8 cellular contexts compared by ENCODE assay signal in the genomic region with DNA sequence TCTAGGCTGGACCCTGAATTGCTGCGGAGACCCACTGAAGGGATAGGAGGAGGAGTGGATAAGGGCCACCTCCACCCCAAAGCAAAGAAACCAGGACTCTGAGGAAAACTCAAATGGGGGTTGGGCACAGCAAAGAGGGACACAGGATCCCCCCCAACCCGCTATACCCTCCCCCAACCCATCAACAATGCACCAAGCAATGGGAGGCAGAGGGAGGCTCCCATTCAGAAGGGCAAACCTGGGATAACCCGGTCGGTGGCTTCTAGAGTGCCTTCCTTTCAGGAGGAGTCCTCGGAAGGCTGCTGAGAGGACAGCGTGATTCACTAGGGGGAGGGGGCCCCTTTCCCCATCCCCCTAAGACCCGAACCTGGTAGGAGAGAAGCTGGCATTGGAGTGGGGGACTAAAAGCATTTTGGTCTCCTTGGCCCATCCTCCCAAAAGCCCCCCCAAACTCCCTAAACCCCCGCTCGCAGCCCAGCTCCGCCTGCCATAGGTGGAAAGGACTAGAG. TPM values are rescaled to one million over a fixed set of nuclear protein-coding genes. Genes with fewer than 3 reads are reported as not detected.
DNase-seq lines count a peak whose midpoint lies in the region; ATAC-seq and TF ChIP-seq lines count a peak whose summit lies in the region.

No MANE protein-coding gene starts in this region.

- H3K27me3 ChIP-seq in right atrium auricular region (no peaks in the 10 kb centered on the region), spleen (replicated peaks in 1 of 7) (no peaks in the 10 kb centered on the region)

- peak overlapping the region; percentile 100 for H3K27ac ChIP-seq in right atrium auricular region
- peak overlapping the region; percentile 99 to 100 (median 100) for H3K27ac ChIP-seq in spleen

- DNase-seq in DMS 273 (lab: John Stamatoyannopoulos, UW; ENCODE audit: unreplicated experiment): peak; percentile 58
- no peak for DNase-seq in DMS 273 treated with DMSO at 0.1 percent for 48 hours (lab: John Stamatoyannopoulos, UW)
- DNase-seq in WTC11 (ENCODE audit: low spot score): no peak
- DNase-seq in right atrium auricular region (ENCODE audit: low spot score): no peak
- DNase-seq in spleen: no peak
- DNase-seq in stimulated activated CD4-positive, alpha-beta T cell treated with anti-CD3 and anti-CD28 coated beads, Interleukin-4, amount 100 ng/mL, for 1 hour: no peak

- peak; percentile 1; the same call in 1 of the 2 replicates for ATAC-seq in WTC11
- no peak for ATAC-seq in HG03097 (IDR thresholded peaks at IDR 0.05; ENCODE audit: low FRiP score, unreplicated experiment)
- ATAC-seq in HG03457 (IDR thresholded peaks at IDR 0.05; ENCODE audit: unreplicated experiment): no peak

- H3K36me3 ChIP-seq in right atrium auricular region (no peaks in the 10 kb centered on the region), spleen (peaks cover 0 to 13% (median 4%) of the 10 kb centered on the region in 6 donors)

- H3K4me3 ChIP-seq in right atrium auricular region: peak overlapping the region; percentile 74 to 99
- H3K4me3 ChIP-seq in spleen: peak overlapping the region; percentile 69 to 97 (median 88)

- H3K4me3 Mint-ChIP-seq in WTC11: peak overlapping the region; percentile 83

- no peaks in the 10 kb centered on the region for H3K36me3 Mint-ChIP-seq in WTC11

- H3K27me3 Mint-ChIP-seq in WTC11 (ENCODE audit: low read depth): peaks cover 8% of the 10 kb centered on the region

- H3K27ac Mint-ChIP-seq in WTC11: peak overlapping the region; percentile 76

- H3K4me1 ChIP-seq in right atrium auricular region: peaks cover 0 to 71% of the 10 kb centered on the region in 2 donors
- H3K4me1 ChIP-seq in spleen: peaks cover 78 to 88% (median 82%) of the 10 kb centered on the region in 6 donors

- H3K4me1 Mint-ChIP-seq in WTC11: peaks cover 72% of the 10 kb centered on the region

- no peaks in the 10 kb centered on the region for H3K9me3 Mint-ChIP-seq in WTC11

- no peak for TF ChIP-seq POLR2A in spleen (IDR thresholded peaks at IDR 0.05)

- POLR2A ChIA-PET in WTC11 (lab: Charles Lee): interaction anchor here (1.3 to 2.2 kb wide), 3 partner anchors 10 to 26 kb away, joined by 3 to 15 read pairs (median 7); no protein-coding TSS in a partner anchor

- CTCF ChIA-PET in WTC11 (lab: Charles Lee): interaction anchor here (0.7 to 4.6 kb wide), 12 partner anchors 10 to 131 kb away, joined by 3 to 68 read pairs (median 6); no protein-coding TSS in a partner anchor

- TF ChIP-seq CTCF in WTC11 (IDR thresholded peaks at IDR 0.05): no peak
- TF ChIP-seq CTCF in right atrium auricular region (IDR thresholded peaks at IDR 0.05): no peak
- no peak for TF ChIP-seq CTCF in spleen (IDR thresholded peaks at IDR 0.05 in 8 of 11, conservative IDR thresholded peaks at IDR 0.05 in 3 of 11)

- no peaks in the 10 kb centered on the region for H3K9me3 ChIP-seq in right atrium auricular region
- H3K9me3 ChIP-seq in spleen: no peaks in the 10 kb centered on the region

- WGBS in spleen, 5 donors: 0 to 2% (median 1%) methylated on average over 6 to 10 of the region's 10 CpGs

- intact Hi-C loops in spleen (cut with DNase I; ENCODE audit: low total_unique reads): no loop called here

TF ChIP-seq in WTC11, 78 proteins besides CTCF, POLR2A, EP300 and RAD21:
- TF ChIP-seq, protein P1, sequence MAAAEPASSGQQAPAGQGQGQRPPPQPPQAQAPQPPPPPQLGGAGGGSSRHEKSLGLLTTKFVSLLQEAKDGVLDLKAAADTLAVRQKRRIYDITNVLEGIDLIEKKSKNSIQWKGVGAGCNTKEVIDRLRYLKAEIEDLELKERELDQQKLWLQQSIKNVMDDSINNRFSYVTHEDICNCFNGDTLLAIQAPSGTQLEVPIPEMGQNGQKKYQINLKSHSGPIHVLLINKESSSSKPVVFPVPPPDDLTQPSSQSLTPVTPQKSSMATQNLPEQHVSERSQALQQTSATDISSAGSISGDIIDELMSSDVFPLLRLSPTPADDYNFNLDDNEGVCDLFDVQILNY (CRISPR knock-in tag; IDR thresholded peaks at IDR 0.05): no peak

RNA-seq across cellular contexts. Expression of a gene that starts 1.3 kb away (rescaled TPM):
- total RNA-seq in WTC11 (2021) (20.6 to 24.1 TPM (median 24.0 TPM) in 3 replicates), right atrium auricular region (100 to 1,000 TPM in 1 of 2 donors, 10 to 100 TPM in 1; 80.1 to 104 TPM), spleen (100 to 1,000 TPM in 1 of 7 donors, 10 to 100 TPM in 6; 56.0 to 103 (median 71.4) TPM)
- polyA plus RNA-seq in spleen: 10 to 100 TPM in 1 of 3 donors, 1 to 10 TPM in 2; 7.4 to 22.5 (median 7.6) TPM
